In the genomic region with DNA sequence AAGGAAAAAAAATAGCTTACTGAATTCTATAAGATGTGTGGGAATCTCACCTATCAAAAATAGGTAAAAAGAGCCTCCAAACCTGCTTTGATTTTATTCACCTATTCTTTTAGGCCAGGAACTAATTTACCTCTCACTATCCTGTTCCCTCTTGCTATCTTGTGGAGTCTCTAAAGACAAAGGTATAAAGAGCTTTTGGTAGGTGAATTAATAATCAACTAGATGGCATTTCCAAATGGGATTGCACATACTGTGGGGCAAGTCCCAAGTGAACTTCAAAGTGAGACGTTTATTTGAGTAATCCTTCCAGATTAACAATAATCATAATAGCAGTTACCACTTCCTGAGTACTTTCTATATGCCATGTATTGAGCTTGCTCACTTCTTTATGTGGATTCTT, we compare ENCODE assay signal across 19 cellular contexts. TPM values are rescaled to one million over a fixed set of nuclear protein-coding genes. Genes with fewer than 3 reads are reported as not detected.
A peak's percentile ranks its signal among the peaks of the same experiment; 100 is the strongest.
DNase-seq lines count a peak whose midpoint lies in the region; ATAC-seq and TF ChIP-seq lines count a peak whose summit lies in the region.
"Had no signal": no experiment of that assay in that cellular context is flagged by ENCODE, and none has a peak within 500 bp of the region (broad histone marks: within the 10 kb centered on the region; RNA-seq: fewer than 3 reads in every experiment).

No MANE protein-coding gene starts in this region.

- dilution Hi-C loops in mammary epithelial cell (cut with HindIII; ENCODE audit: low sequenced_read_pairs), result no loop called here

- no peak overlapping the region for H3K4me3 Mint-ChIP-seq in MCF 10A (ENCODE audit: unreplicated experiment)
- peak overlapping the region; percentile 4 for H3K4me3 Mint-ChIP-seq in activated T-helper 1 cell treated with anti-CD3 and anti-CD28 coated beads, Interleukin-12 subunit alpha, Interleukin-12 subunit beta, Interleukin-2, Interleukin-4 antibody, amounts not matched to agents 30 ng/mL and 10 ng/mL and 1 ng/mL, durations not matched to agents 14 hours and 24 hours and 36 hours
- H3K4me3 Mint-ChIP-seq in memory B cell, result no peak overlapping the region

- CTCF ChIA-PET in mammary epithelial cell (lab: Charles Lee; ENCODE audit: low non-redundant PET) (no interaction called here), MCF 10A (lab: Yijun Ruan, JAX) (interaction anchor here (0.6 to 1.4 kb wide), 2 partner anchors 13 to 446 kb away, joined by 3 read pairs; no protein-coding TSS in a partner anchor)

- ATAC-seq in memory B cell (ENCODE audit: low read depth) (no peak), HG02852 (IDR thresholded peaks at IDR 0.05; ENCODE audit: unreplicated experiment) (no peak), GM18867 (IDR thresholded peaks at IDR 0.05; ENCODE audit: unreplicated experiment) (no peak)
- ATAC-seq: activated CD8-positive, alpha-beta T cell treated with anti-CD3 and anti-CD28 coated beads, Interleukin-2, amount 10 ng/mL, durations not matched to agents 7 days and 5 days; heart right ventricle; right cardiac atrium; Right ventricle myocardium inferior had no signal

- in situ Hi-C loops in mammary epithelial cell (cut with MboI; ENCODE audit: low sequenced_read_pairs in 2 of 2), result no loop called here

- no peak overlapping the region for H3K4me2 ChIP-seq in mammary epithelial cell (ENCODE audit: insufficient read depth, low read depth, low read length)

- H3K36me3 ChIP-seq in mammary epithelial cell (ENCODE audit: insufficient read depth, low read length), result no peaks in the 10 kb centered on the region

- H3K4me1 Mint-ChIP-seq in MCF 10A (ENCODE audit: insufficient read depth, unreplicated experiment) (peaks cover 27% of the 10 kb centered on the region), memory B cell (peaks cover 6% of the 10 kb centered on the region)
- peaks cover 35% of the 10 kb centered on the region for H3K4me1 Mint-ChIP-seq in activated T-helper 1 cell treated with anti-CD3 and anti-CD28 coated beads, Interleukin-12 subunit alpha, Interleukin-12 subunit beta, Interleukin-2, Interleukin-4 antibody, amounts not matched to agents 30 ng/mL and 10 ng/mL and 1 ng/mL, durations not matched to agents 14 hours and 24 hours and 36 hours (ENCODE audit: low read depth)

- DNase-seq in mammary epithelial cell (peak; percentile 16), MCF 10A (ENCODE audit: unreplicated experiment) (no peak), memory B cell (ENCODE audit: low spot score in 2 of 2) (no peak), NCI-H1930 (lab: John Stamatoyannopoulos, UW) (no peak), SKM-1 (lab: John Stamatoyannopoulos, UW; ENCODE audit: unreplicated experiment) (no peak)
- no peak for DNase-seq in activated T-helper 1 cell treated with anti-CD3 and anti-CD28 coated beads, Interleukin-12 subunit alpha, Interleukin-12 subunit beta, Interleukin-2, Interleukin-4 antibody, amounts not matched to agents 30 ng/mL and 10 ng/mL and 1 ng/mL, durations not matched to agents 14 hours and 24 hours and 36 hours (ENCODE audit: low spot score)
- DNase-seq: activated CD8-positive, alpha-beta T cell treated with anti-CD3 and anti-CD28 coated beads, Interleukin-2, amount 10 ng/mL, durations not matched to agents 7 days and 5 days; cerebellar nuclear complex; heart right ventricle; NCI-H2029; NCI-H510A; right cardiac atrium; stimulated activated naive CD4-positive, alpha-beta T cell; T-helper 1 cell had no signal

- H3K9ac ChIP-seq in mammary epithelial cell (ENCODE audit: insufficient read depth, low read length), result no peak overlapping the region

- H3K27ac ChIP-seq in mammary epithelial cell (ENCODE audit: insufficient read depth, low read depth, low read length), result no peak overlapping the region
- H3K27ac ChIP-seq: heart right ventricle, tibial nerve had no signal

- no peaks in the 10 kb centered on the region for H3K27me3 ChIP-seq in mammary epithelial cell (ENCODE audit: insufficient read depth, low read length)
- H3K27me3 ChIP-seq: heart right ventricle, tibial nerve had no signal

- H3K79me2 ChIP-seq in mammary epithelial cell (ENCODE audit: insufficient read depth, low read length), result peaks cover 6% of the 10 kb centered on the region

- peaks cover 3% of the 10 kb centered on the region for H3K4me1 ChIP-seq in mammary epithelial cell (ENCODE audit: insufficient read depth, low read length)

- POLR2A ChIA-PET in MCF 10A (lab: Yijun Ruan, JAX), result interaction anchor here (0.6 to 1.7 kb wide), 4 partner anchors 9 to 371 kb away, joined by 3 to 7 read pairs (median 4); no protein-coding TSS in a partner anchor

- H3K9me3 Mint-ChIP-seq in MCF 10A (ENCODE audit: unreplicated experiment), result no peaks in the 10 kb centered on the region
- no peaks in the 10 kb centered on the region for H3K9me3 Mint-ChIP-seq in activated T-helper 1 cell treated with anti-CD3 and anti-CD28 coated beads, Interleukin-12 subunit alpha, Interleukin-12 subunit beta, Interleukin-2, Interleukin-4 antibody, amounts not matched to agents 30 ng/mL and 10 ng/mL and 1 ng/mL, durations not matched to agents 14 hours and 24 hours and 36 hours
- H3K9me3 Mint-ChIP-seq in memory B cell, result no peaks in the 10 kb centered on the region

- no peak overlapping the region for H2AFZ ChIP-seq in mammary epithelial cell (ENCODE audit: low read depth, low read length)

- no peak overlapping the region for H3K27ac Mint-ChIP-seq in MCF 10A (ENCODE audit: low read depth, unreplicated experiment)
- no peak overlapping the region for H3K27ac Mint-ChIP-seq in activated T-helper 1 cell treated with anti-CD3 and anti-CD28 coated beads, Interleukin-12 subunit alpha, Interleukin-12 subunit beta, Interleukin-2, Interleukin-4 antibody, amounts not matched to agents 30 ng/mL and 10 ng/mL and 1 ng/mL, durations not matched to agents 14 hours and 24 hours and 36 hours
- peak overlapping the region; percentile 33 for H3K27ac Mint-ChIP-seq in memory B cell
- H3K27ac Mint-ChIP-seq: activated CD8-positive, alpha-beta T cell treated with anti-CD3 and anti-CD28 coated beads, Interleukin-2, amount 10 ng/mL, durations not matched to agents 7 days and 5 days had no signal

- H3K4me3 ChIP-seq in mammary epithelial cell (replicated peaks in 1 of 3; ENCODE audit: insufficient read depth in 1 of 3, low read depth in 2 of 3, low read length in 3 of 3), result no peak overlapping the region
- H3K4me3 ChIP-seq: heart right ventricle had no signal

- no peaks in the 10 kb centered on the region for H3K27me3 Mint-ChIP-seq in MCF 10A (ENCODE audit: insufficient read depth, unreplicated experiment)
- no peaks in the 10 kb centered on the region for H3K27me3 Mint-ChIP-seq in activated T-helper 1 cell treated with anti-CD3 and anti-CD28 coated beads, Interleukin-12 subunit alpha, Interleukin-12 subunit beta, Interleukin-2, Interleukin-4 antibody, amounts not matched to agents 30 ng/mL and 10 ng/mL and 1 ng/mL, durations not matched to agents 14 hours and 24 hours and 36 hours (ENCODE audit: insufficient read depth)
- H3K27me3 Mint-ChIP-seq in memory B cell, result no peaks in the 10 kb centered on the region

- H3K36me3 Mint-ChIP-seq in MCF 10A (ENCODE audit: insufficient read depth, unreplicated experiment), result peaks cover 22% of the 10 kb centered on the region
- peaks cover 26% of the 10 kb centered on the region for H3K36me3 Mint-ChIP-seq in activated T-helper 1 cell treated with anti-CD3 and anti-CD28 coated beads, Interleukin-12 subunit alpha, Interleukin-12 subunit beta, Interleukin-2, Interleukin-4 antibody, amounts not matched to agents 30 ng/mL and 10 ng/mL and 1 ng/mL, durations not matched to agents 14 hours and 24 hours and 36 hours (ENCODE audit: low read depth)
- peaks cover 4% of the 10 kb centered on the region for H3K36me3 Mint-ChIP-seq in memory B cell

- 50% methylated on average over 1 of the region's 1 CpG for WGBS in mammary epithelial cell (ENCODE audit: low coverage, missing lambda C conversion rate)

- H3K9me3 ChIP-seq in mammary epithelial cell (replicated peaks; ENCODE audit: insufficient read depth, low read length), result no peaks in the 10 kb centered on the region
- H3K9me3 ChIP-seq: HAP-1, heart right ventricle, tibial nerve had no signal

- intact Hi-C loops in mammary epithelial cell (cut with micrococcal nuclease), result no loop called here
- intact Hi-C loops in MCF 10A (cut with micrococcal nuclease), result loop anchor here (5.0 kb wide), 2 partner anchors 104 to 199 kb away; a partner anchor contains a TSS
- intact Hi-C loops in activated T-helper 1 cell treated with anti-CD3 and anti-CD28 coated beads, Interleukin-12 subunit alpha, Interleukin-12 subunit beta, Interleukin-2, Interleukin-4 antibody, amounts not matched to agents 30 ng/mL and 10 ng/mL and 1 ng/mL, durations not matched to agents 14 hours and 24 hours and 36 hours (cut with micrococcal nuclease), result loop anchor here (5.0 to 10.0 kb wide), 2 partner anchors 49 to 382 kb away; a partner anchor contains a TSS

- BruUV-seq in mammary epithelial cell (replicated peaks; lab: Mats Ljungman, UMichigan) (no TSS peak), MCF 10A (replicated peaks; lab: Mats Ljungman, UMichigan) (no TSS peak)

- no peaks in the 10 kb centered on the region for H4K20me1 ChIP-seq in mammary epithelial cell (ENCODE audit: insufficient read depth, low read length)

- TF ChIP-seq CTCF in mammary epithelial cell (conservative IDR thresholded peaks at IDR 0.05 in 1 of 2, IDR thresholded peaks at IDR 0.05 in 1 of 2; ENCODE audit: extremely low read depth in 1 of 2, insufficient read depth in 1 of 2, low read depth in 1 of 2, low read length in 2 of 2) (no peak), MCF 10A (IDR thresholded peaks at IDR 0.05; ENCODE audit: unreplicated experiment) (no peak)

RNA-seq across cellular contexts. Expression of a gene that starts 2.8 kb away (rescaled TPM):
- total RNA-seq in mammary epithelial cell (10 to 100 TPM in 1 of 2 donors, 1 to 10 TPM in 1; 8.9 to 16.2 TPM), MCF 10A (2022) (12.7 and 14.4 TPM in 2 replicates)
- polyA plus RNA-seq in mammary epithelial cell, result 4.0 TPM
- polyA minus RNA-seq in mammary epithelial cell, result 4.3 TPM
- 4.5 and 4.6 TPM in 2 replicates for total RNA-seq in activated T-helper 1 cell treated with anti-CD3 and anti-CD28 coated beads, Interleukin-12 subunit alpha, Interleukin-12 subunit beta, Interleukin-2, Interleukin-4 antibody, amounts not matched to agents 30 ng/mL and 10 ng/mL and 1 ng/mL, durations not matched to agents 14 hours and 24 hours and 36 hours
